21 cellular contexts compared by ENCODE assay signal in genomic region chr16:73191111-73192046, GRCh38.
DNase-seq lines count a peak whose midpoint lies in the region; ATAC-seq, FAIRE-seq and TF ChIP-seq lines count a peak whose summit lies in the region.
"Had no signal": no experiment of that assay in that cellular context is flagged by ENCODE, and none has a peak within 500 bp of the region (broad histone marks: within the 10 kb centered on the region; RNA-seq: fewer than 3 reads in every experiment).

No MANE protein-coding gene starts in this region.

- no peak for TF ChIP-seq POLR2A in GM12891 (IDR thresholded peaks at IDR 0.05; ENCODE audit: low read depth, low read length)

- H3K27ac Mint-ChIP-seq in mesothelial cell of epicardium (peak overlapping the region; percentile 21), WTC11 (no peak overlapping the region)
- H3K27ac Mint-ChIP-seq in stimulated activated naive B cell treated with anti-CD40 and anti-IgM and Interleukin-4, amounts not matched to agents 10 μg/mL and 1 μg/mL and 100 μg/mL, for 72 hours = peak overlapping the region; percentile 14
- H3K27ac Mint-ChIP-seq: CD8-positive, alpha-beta memory T cell had no signal

- no peak overlapping the region for H3K27ac ChIP-seq in OCI-LY3 (ENCODE audit: low read length)

- H3K4me3 Mint-ChIP-seq in mesothelial cell of epicardium (no peak overlapping the region), WTC11 (no peak overlapping the region)
- peak overlapping the region; percentile 22 to 52 for H3K4me3 Mint-ChIP-seq in stimulated activated naive B cell treated with anti-CD40 and anti-IgM and Interleukin-4, amounts not matched to agents 10 μg/mL and 1 μg/mL and 100 μg/mL, for 72 hours
- H3K4me3 Mint-ChIP-seq: CD8-positive, alpha-beta memory T cell had no signal

- TF ChIP-seq CTCF in OCI-LY3 (IDR thresholded peaks at IDR 0.05; ENCODE audit: low read depth, low read length) (no peak), mesothelial cell of epicardium (IDR thresholded peaks at IDR 0.05; ENCODE audit: unreplicated experiment) (no peak), WTC11 (IDR thresholded peaks at IDR 0.05) (no peak)

- POLR2A ChIA-PET in WTC11 (lab: Charles Lee) = no interaction called here

- H3K27me3 Mint-ChIP-seq in mesothelial cell of epicardium (ENCODE audit: low read depth) (peaks cover 11% of the 10 kb centered on the region), WTC11 (ENCODE audit: low read depth) (peaks cover 22% of the 10 kb centered on the region)
- peaks cover 0 to 6% of the 10 kb centered on the region in 2 donors for H3K27me3 Mint-ChIP-seq in stimulated activated naive B cell treated with anti-CD40 and anti-IgM and Interleukin-4, amounts not matched to agents 10 μg/mL and 1 μg/mL and 100 μg/mL, for 72 hours
- H3K27me3 Mint-ChIP-seq: CD8-positive, alpha-beta memory T cell had no signal

- peaks cover 39% of the 10 kb centered on the region for H3K27me3 ChIP-seq in OCI-LY3 (ENCODE audit: low read depth, low read length)
- H3K27me3 ChIP-seq: MG63 had no signal

- peak overlapping the region; percentile 77; the same call in 1 of the 2 replicates for H2AFZ ChIP-seq in OCI-LY3 (ENCODE audit: low read depth, low read length)

- CTCF ChIA-PET in WTC11 (lab: Charles Lee) = interaction anchor here (1.1 to 1.6 kb wide), 3 partner anchors 15 to 334 kb away, joined by 3 to 6 read pairs (median 3); no protein-coding TSS in a partner anchor

- H3K9me3 ChIP-seq in OCI-LY3 (ENCODE audit: insufficient read depth, low read length) = no peaks in the 10 kb centered on the region
- H3K9me3 ChIP-seq: MG63 had no signal

- DNase-seq in GM12891 (ENCODE audit: insufficient read length, low spot score) (no peak), mesothelial cell of epicardium (ENCODE audit: low spot score in 2 of 2, unreplicated experiment in 2 of 2) (no peak), WTC11 (ENCODE audit: low spot score) (no peak), HT-29 (ENCODE audit: low spot score) (no peak)
- DNase-seq in stimulated activated naive B cell treated with anti-CD40 and anti-IgM and Interleukin-4, amounts not matched to agents 10 μg/mL and 1 μg/mL and 100 μg/mL, for 72 hours = peak; percentile 14
- DNase-seq: Calu3; CD8-positive, alpha-beta memory T cell; MG63; NCI-H1048; NCI-H1417 treated with DMSO at 0.1 percent for 48 hours; NCI-H187; NCI-H446; NCI-H526; RPMI8226; SHP77 had no signal

- no peaks in the 10 kb centered on the region for H3K36me3 ChIP-seq in OCI-LY3 (replicated peaks; ENCODE audit: low read depth, low read length)
- H3K36me3 ChIP-seq: MG63 had no signal

- no peak overlapping the region for H3K9ac ChIP-seq in OCI-LY3 (ENCODE audit: low read length)

- peak overlapping the region; percentile 73 for H3K4me2 ChIP-seq in OCI-LY3 (ENCODE audit: low read length)

- no peaks in the 10 kb centered on the region for H4K20me1 ChIP-seq in OCI-LY3 (ENCODE audit: insufficient read depth, low read length)

- H3K36me3 Mint-ChIP-seq in mesothelial cell of epicardium = no peaks in the 10 kb centered on the region
- H3K36me3 Mint-ChIP-seq in stimulated activated naive B cell treated with anti-CD40 and anti-IgM and Interleukin-4, amounts not matched to agents 10 μg/mL and 1 μg/mL and 100 μg/mL, for 72 hours = peaks cover 0 to 2% of the 10 kb centered on the region in 2 donors
- no peaks in the 10 kb centered on the region for H3K36me3 Mint-ChIP-seq in WTC11
- H3K36me3 Mint-ChIP-seq: CD8-positive, alpha-beta memory T cell had no signal

- peak; percentile 73 to 80 for ATAC-seq in stimulated activated naive B cell treated with anti-CD40 and anti-IgM and Interleukin-4, amounts not matched to agents 10 μg/mL and 1 μg/mL and 100 μg/mL, for 72 hours (replicated peaks)
- ATAC-seq in HG02981 (IDR thresholded peaks at IDR 0.05; ENCODE audit: unreplicated experiment) (no peak), WTC11 (no peak)
- ATAC-seq: HCT116, K562 had no signal

- no peak for FAIRE-seq in GM12891 (lab: Jason Lieb, UNC)
- FAIRE-seq: G401.6, H1, K562 had no signal

- H3K79me2 ChIP-seq in OCI-LY3 (ENCODE audit: low read length) = no peaks in the 10 kb centered on the region

- H3K4me3 ChIP-seq in OCI-LY3 (ENCODE audit: low read length) = peak overlapping the region; percentile 52
- H3K4me3 ChIP-seq: K562, MG63 had no signal

- H3K4me1 ChIP-seq in OCI-LY3 (ENCODE audit: low read length) = peaks cover 14% of the 10 kb centered on the region

- H3K9me3 Mint-ChIP-seq in mesothelial cell of epicardium (no peaks in the 10 kb centered on the region), WTC11 (no peaks in the 10 kb centered on the region)
- peaks cover 0 to 1% of the 10 kb centered on the region in 2 donors for H3K9me3 Mint-ChIP-seq in stimulated activated naive B cell treated with anti-CD40 and anti-IgM and Interleukin-4, amounts not matched to agents 10 μg/mL and 1 μg/mL and 100 μg/mL, for 72 hours

- peaks cover 20% of the 10 kb centered on the region for H3K4me1 Mint-ChIP-seq in mesothelial cell of epicardium
- H3K4me1 Mint-ChIP-seq in stimulated activated naive B cell treated with anti-CD40 and anti-IgM and Interleukin-4, amounts not matched to agents 10 μg/mL and 1 μg/mL and 100 μg/mL, for 72 hours = peaks cover 9 to 20% of the 10 kb centered on the region in 2 donors
- H3K4me1 Mint-ChIP-seq in WTC11 = peaks cover 11% of the 10 kb centered on the region
- H3K4me1 Mint-ChIP-seq: CD8-positive, alpha-beta memory T cell had no signal

TF ChIP-seq in GM12891, 5 proteins besides CTCF, POLR2A, EP300 and RAD21:
- TF ChIP-seq SPI1 (IDR thresholded peaks at IDR 0.05; ENCODE audit: low read depth, low read length) (peak; percentile 94), TAF1 (IDR thresholded peaks at IDR 0.05; ENCODE audit: low read depth, low read length) (no peak)
TF ChIP-seq in GM12891: peak in this region for 1.

TF ChIP-seq in WTC11, 78 proteins besides CTCF, POLR2A, EP300 and RAD21 (continues in another document):
- no peak for TF ChIP-seq PRDM15 (CRISPR knock-in tag; IDR thresholded peaks at IDR 0.05)
- TF ChIP-seq ESRRA (CRISPR knock-in tag; IDR thresholded peaks at IDR 0.05; ENCODE audit: borderline replicate concordance) = no peak
- no peak for TF ChIP-seq ERG (CRISPR knock-in tag; IDR thresholded peaks at IDR 0.05)
- TF ChIP-seq SMAD3 (CRISPR knock-in tag; IDR thresholded peaks at IDR 0.05; ENCODE audit: borderline replicate concordance) = no peak
- no peak for TF ChIP-seq ZNF138 (CRISPR knock-in tag; conservative IDR thresholded peaks at IDR 0.05)
- TF ChIP-seq TP53 (CRISPR knock-in tag; IDR thresholded peaks at IDR 0.05) = no peak
- no peak for TF ChIP-seq NR2C2 (CRISPR knock-in tag; IDR thresholded peaks at IDR 0.05)
- no peak for TF ChIP-seq NR1H2 (CRISPR knock-in tag; IDR thresholded peaks at IDR 0.05)

Comparison
In these comparisons a context has a peak if more than half of its experiments do, and no peak if none do; other contexts are left out.
1. H3K4me3 Mint-ChIP-seq: peak in stimulated activated naive B cell treated with anti-CD40 and anti-IgM and Interleukin-4, amounts not matched to agents 10 μg/mL and 1 μg/mL and 100 μg/mL, for 72 hours (2 of 2); none in mesothelial cell of epicardium (single experiment) and WTC11 (single experiment).
2. ATAC-seq: peak in stimulated activated naive B cell treated with anti-CD40 and anti-IgM and Interleukin-4, amounts not matched to agents 10 μg/mL and 1 μg/mL and 100 μg/mL, for 72 hours (2 of 2); none in HG02981 (single experiment) and WTC11 (single experiment).